In the genomic region with DNA sequence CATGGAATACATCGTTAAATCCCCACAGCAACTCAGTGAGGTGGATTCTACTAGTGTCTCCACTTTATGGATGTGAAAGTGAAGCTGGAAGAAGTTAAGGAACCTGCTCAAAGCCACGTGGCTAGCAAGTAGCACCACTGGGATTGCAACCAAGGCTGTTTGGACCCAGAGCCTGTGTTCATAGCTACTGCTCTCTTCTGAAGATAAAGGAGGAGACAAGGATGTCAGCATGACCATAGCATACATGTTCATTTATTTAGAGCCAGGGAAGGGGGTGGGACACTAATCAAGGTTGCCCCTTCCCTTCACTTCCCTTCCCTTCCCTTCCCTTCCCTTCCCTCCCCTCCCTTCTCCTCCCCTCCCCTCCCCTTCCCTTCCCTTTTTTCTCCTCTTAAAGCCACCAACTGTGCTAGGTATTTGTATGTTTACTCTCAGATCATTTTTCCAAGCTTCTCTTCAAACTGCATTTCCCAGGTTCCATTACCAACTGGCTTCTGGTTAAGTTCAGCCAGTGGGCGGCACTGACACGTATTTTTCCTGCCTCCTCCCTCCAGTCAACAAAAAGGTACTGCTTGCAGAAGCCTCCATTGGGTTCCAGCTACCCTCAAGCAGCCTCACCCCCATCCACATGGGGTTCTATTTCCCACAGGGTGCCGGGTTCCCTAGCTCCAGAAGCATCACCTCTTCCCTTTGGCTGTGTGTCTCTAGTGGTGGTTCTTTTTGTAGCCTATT, we compare ENCODE assay signal across 11 cellular contexts.
DNase-seq lines count a peak whose midpoint lies in the region; ATAC-seq and TF ChIP-seq lines count a peak whose summit lies in the region.
"Had no signal": no experiment of that assay in that cellular context is flagged by ENCODE, and none has a peak within 500 bp of the region (broad histone marks: within the 10 kb centered on the region; RNA-seq: fewer than 3 reads in every experiment).

No MANE protein-coding gene starts in this region.

- H3K27ac ChIP-seq in heart left ventricle (peak overlapping the region; percentile 60 to 91 (median 73)), lung (ENCODE audit: low read depth in 1 of 2, low read length in 1 of 2) (peak overlapping the region; percentile 60 to 78), transverse colon (peak overlapping the region; percentile 45 to 72 (median 64))

- in situ Hi-C loops in transverse colon (cut with MboI; ENCODE audit: low pct_ligation_motif_present in 1 of 4, low pct_unique_long_range_greater_than_20kb in 1 of 4, low sequenced_read_pairs in 3 of 4): no loop called here

- H3K36me3 Mint-ChIP-seq in activated B cell treated with CpG ODN at 0.5 μM for 24 hours (ENCODE audit: low read depth): no peaks in the 10 kb centered on the region

- intact Hi-C loops in heart left ventricle (cut with DNase I): loop anchor here in 2 of 10 donors (2.0 to 5.0 kb wide), 2 partner anchors 19 to 358 kb away; no protein-coding TSS in a partner anchor
- intact Hi-C loops in left cardiac atrium (cut with DNase I): loop anchor here in 1 of 2 donors (5.0 kb wide), 1 partner anchor 358 kb away; no protein-coding TSS in a partner anchor
- intact Hi-C loops in activated B cell treated with CpG ODN at 0.5 μM for 24 hours (cut with micrococcal nuclease): loop anchor here (2.0 kb wide), 1 partner anchor 43 kb away; no protein-coding TSS in a partner anchor
- intact Hi-C loops in transverse colon (cut with DNase I; ENCODE audit: low total_unique reads): no loop called here

- H3K4me3 ChIP-seq in heart left ventricle (no peak overlapping the region), lung (no peak overlapping the region), transverse colon (no peak overlapping the region)

- WGBS in heart left ventricle, 4 donors: 61 to 68% (median 67%) methylated on average over 5 of the region's 5 CpGs
- 56 to 66% methylated on average over 5 of the region's 5 CpGs for WGBS in lung, 2 donors
- WGBS in transverse colon (ENCODE audit: low coverage in 1 of 2), 2 donors: 54 to 67% methylated on average over 3 to 5 of the region's 5 CpGs

- no peak for DNase-seq in heart left ventricle
- DNase-seq in left cardiac atrium: no peak
- DNase-seq in activated B cell treated with CpG ODN at 0.5 μM for 24 hours: no peak
- no peak for DNase-seq in lung (ENCODE audit: low spot score)
- no peak for DNase-seq in transverse colon
- no peak for DNase-seq in SKM-1 (lab: John Stamatoyannopoulos, UW; ENCODE audit: unreplicated experiment)
- DNase-seq in COR-L47 (lab: John Stamatoyannopoulos, UW): no peak
- DNase-seq in stimulated activated CD4-positive, alpha-beta T cell treated with anti-CD3 and anti-CD28 coated beads, Interleukin-15, amount 100 ng/mL, for 24 hours: no peak
- DNase-seq: DMS 273 treated with DMSO at 0.1 percent for 48 hours, T-helper 9 cell had no signal

- TF ChIP-seq POLR2A in heart left ventricle (IDR thresholded peaks at IDR 0.05): no peak
- TF ChIP-seq POLR2A in transverse colon (IDR thresholded peaks at IDR 0.05): no peak

- TF ChIP-seq EP300 in transverse colon (IDR thresholded peaks at IDR 0.05; ENCODE audit: low read depth): no peak

- peak overlapping the region; percentile 90 for H3K27ac Mint-ChIP-seq in activated B cell treated with CpG ODN at 0.5 μM for 24 hours

- H3K4me3 Mint-ChIP-seq in activated B cell treated with CpG ODN at 0.5 μM for 24 hours: peak overlapping the region; percentile 60

- H3K27me3 ChIP-seq in heart left ventricle (no peaks in the 10 kb centered on the region), lung (ENCODE audit: control insufficient read depth, insufficient read depth) (no peaks in the 10 kb centered on the region), transverse colon (no peaks in the 10 kb centered on the region)

- no peak for TF ChIP-seq CTCF in heart left ventricle (IDR thresholded peaks at IDR 0.05)
- TF ChIP-seq CTCF in activated B cell treated with CpG ODN at 0.5 μM for 24 hours (IDR thresholded peaks at IDR 0.05): no peak
- TF ChIP-seq CTCF in lung (IDR thresholded peaks at IDR 0.05; ENCODE audit: control extremely low read depth, extremely low read depth): no peak
- TF ChIP-seq CTCF in transverse colon (IDR thresholded peaks at IDR 0.05): no peak

- peaks cover 89% of the 10 kb centered on the region for H3K4me1 Mint-ChIP-seq in activated B cell treated with CpG ODN at 0.5 μM for 24 hours

- POLR2A ChIA-PET in activated B cell treated with CpG ODN at 0.5 μM for 24 hours (lab: Charles Lee): interaction anchor here (0.5 to 11.0 kb wide), 8 partner anchors 9 to 326 kb away, joined by 3 to 182 read pairs (median 4); no protein-coding TSS in a partner anchor

- H3K36me3 ChIP-seq in heart left ventricle (no peaks in the 10 kb centered on the region), lung (ENCODE audit: control insufficient read depth in 2 of 2, insufficient read depth in 2 of 2, low read length in 2 of 2) (no peaks in the 10 kb centered on the region), transverse colon (no peaks in the 10 kb centered on the region)

- H3K9me3 Mint-ChIP-seq in activated B cell treated with CpG ODN at 0.5 μM for 24 hours: no peaks in the 10 kb centered on the region

- no peaks in the 10 kb centered on the region for H3K27me3 Mint-ChIP-seq in activated B cell treated with CpG ODN at 0.5 μM for 24 hours

- H3K9me3 ChIP-seq in heart left ventricle (no peaks in the 10 kb centered on the region), lung (ENCODE audit: control insufficient read depth in 2 of 2, insufficient read depth in 1 of 2, low read length in 1 of 2) (no peaks in the 10 kb centered on the region), transverse colon (no peaks in the 10 kb centered on the region)

- ATAC-seq in heart left ventricle (no peak), left cardiac atrium (no peak), activated B cell treated with CpG ODN at 0.5 μM for 24 hours (ENCODE audit: low read depth) (peak; percentile 15), lung (ENCODE audit: insufficient read depth, low FRiP score) (no peak)
- ATAC-seq: left lobe of liver had no signal

- H3K4me1 ChIP-seq in heart left ventricle (peaks cover 3 to 67% (median 34%) of the 10 kb centered on the region in 12 donors), lung (ENCODE audit: control insufficient read depth in 2 of 2, insufficient read depth in 2 of 2, low read length in 2 of 2) (peaks cover 7 to 18% of the 10 kb centered on the region in 2 donors), transverse colon (peaks cover 6 to 44% (median 17%) of the 10 kb centered on the region in 4 donors)

- CTCF ChIA-PET in activated B cell treated with CpG ODN at 0.5 μM for 24 hours (lab: Charles Lee): interaction anchor here (0.8 to 7.7 kb wide), 5 partner anchors 18 to 523 kb away, joined by 3 to 58 read pairs (median 3); no protein-coding TSS in a partner anchor
